ENCODE assay signal across 8 cellular contexts in genomic region chr12:89525824-89526770, GRCh38. TPM values are rescaled to one million over a fixed set of nuclear protein-coding genes. Genes with fewer than 3 reads are reported as not detected.
DNase-seq lines count a peak whose midpoint lies in the region; ATAC-seq and TF ChIP-seq lines count a peak whose summit lies in the region.

TSS of gene POC1B (minus strand) at chr12:89526047. CDS start at chr12:89525895, 152 bp downstream.

- H3K79me2 ChIP-seq in smooth muscle cell (ENCODE audit: low read depth): peaks cover 30% of the 10 kb centered on the region

- peak within 1 kb of the TSS; percentile 65 for H3K4me3 ChIP-seq in AG09309 (ENCODE audit: control insufficient read depth, low read depth, low read length)
- H3K4me3 ChIP-seq in smooth muscle cell: peak within 1 kb of the TSS; percentile 91

- H3K4me2 ChIP-seq in smooth muscle cell: peak within 1 kb of the TSS; percentile 90

- peak within 1 kb of the TSS; percentile 95 for H3K27ac ChIP-seq in caudate nucleus (ENCODE audit: low read depth, low read length)
- H3K27ac ChIP-seq in smooth muscle cell (ENCODE audit: low read depth): peak within 1 kb of the TSS; percentile 28

- no peak for TF ChIP-seq CTCF in AG09309 (IDR thresholded peaks at IDR 0.05; ENCODE audit: control insufficient read depth, insufficient read depth, low read depth, low read length, missing control alignments)
- TF ChIP-seq CTCF in smooth muscle cell (IDR thresholded peaks at IDR 0.05; ENCODE audit: borderline replicate concordance, insufficient read depth, poor library complexity, severe bottlenecking): no peak

- H4K20me1 ChIP-seq in smooth muscle cell (ENCODE audit: low read depth): peaks cover 12% of the 10 kb centered on the region

- peaks cover 4% of the 10 kb centered on the region for H3F3A ChIP-seq in smooth muscle cell (ENCODE audit: low read depth)

- H3K27me3 ChIP-seq in smooth muscle cell (ENCODE audit: low read depth): no peaks in the 10 kb centered on the region

- peak within 1 kb of the TSS; percentile 99 for H2AFZ ChIP-seq in smooth muscle cell (ENCODE audit: low read depth)

- DNase-seq in AG09309 (ENCODE audit: low read depth): no peak
- DNase-seq in NCI-H345 (lab: John Stamatoyannopoulos, UW): peak; percentile 80
- peak; percentile 20 to 62 (median 37) for DNase-seq in activated CD4-positive, CD25-positive, alpha-beta regulatory T cell (lab: John Stamatoyannopoulos, UW)
- DNase-seq in caudate nucleus (lab: John Stamatoyannopoulos, UW): peak in 60 of 61 donors; percentile 27 to 90 (median 78)
- peak; percentile 91 for DNase-seq in inferior parietal cortex (ENCODE audit: extremely low spot score)
- DNase-seq in smooth muscle cell (lab: John Stamatoyannopoulos, UW; ENCODE audit: unreplicated experiment): peak; percentile 33

- H3K9me3 ChIP-seq in smooth muscle cell (replicated peaks; ENCODE audit: low read depth): no peaks in the 10 kb centered on the region

- ATAC-seq in GM19043 (IDR thresholded peaks at IDR 0.05; ENCODE audit: low read depth, unreplicated experiment): peak; percentile 59
- ATAC-seq in HG03342 (IDR thresholded peaks at IDR 0.05; ENCODE audit: unreplicated experiment): peak; percentile 56

- H3K36me3 ChIP-seq in smooth muscle cell (ENCODE audit: low read depth): no peaks in the 10 kb centered on the region

- H3K4me1 ChIP-seq in smooth muscle cell (ENCODE audit: low read depth): peaks cover 11% of the 10 kb centered on the region

- H3K9ac ChIP-seq in smooth muscle cell (ENCODE audit: low read depth): peak within 1 kb of the TSS; percentile 58

- 2% methylated on average over 36 of the region's 39 CpGs for WGBS in smooth muscle cell (ENCODE audit: low lambda C conversion rate)

RNA-seq across cellular contexts. Expression of gene POC1B, which starts in this region (rescaled TPM):
- 13.3 and 21.6 TPM in 2 replicates for total RNA-seq in smooth muscle cell
- polyA plus RNA-seq in smooth muscle cell: 9.1 and 11.7 TPM in 2 replicates
